12 cellular contexts compared by ENCODE assay signal in the genomic region with DNA sequence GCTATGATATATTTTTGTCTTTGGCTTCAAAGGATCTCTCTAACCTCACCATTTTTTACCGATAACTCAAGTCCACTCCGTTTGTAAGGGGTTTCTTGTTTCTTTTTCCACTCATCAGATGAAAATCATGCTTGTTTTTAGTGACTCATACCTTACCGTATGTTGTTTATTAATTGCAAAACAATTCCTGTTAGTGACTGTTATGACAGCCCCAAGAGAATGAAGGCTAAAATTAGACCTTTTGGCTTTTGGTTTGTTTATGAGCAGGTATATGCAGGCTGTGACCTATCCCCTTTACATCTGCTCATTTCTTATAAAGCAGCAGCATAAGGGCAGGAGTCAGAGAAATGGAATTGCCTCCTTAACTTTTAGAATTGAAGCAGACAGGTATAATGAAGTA.
DNase-seq lines count a peak whose midpoint lies in the region; ATAC-seq, FAIRE-seq and TF ChIP-seq lines count a peak whose summit lies in the region.
"Had no signal": no experiment of that assay in that cellular context is flagged by ENCODE, and none has a peak within 500 bp of the region (broad histone marks: within the 10 kb centered on the region; RNA-seq: fewer than 3 reads in every experiment).

No MANE protein-coding gene starts in this region.

- no peaks in the 10 kb centered on the region for H3K36me3 ChIP-seq in DND-41 (ENCODE audit: insufficient read depth, low read length)

- no peak for TF ChIP-seq CTCF in DND-41 (IDR thresholded peaks at IDR 0.05; ENCODE audit: borderline replicate concordance, extremely low read depth, low read length, poor library complexity, severe bottlenecking)
- TF ChIP-seq CTCF in fibroblast of pulmonary artery (IDR thresholded peaks at IDR 0.05; ENCODE audit: low read length, missing control alignments) = no peak

- no peak for ATAC-seq in DND-41 (ENCODE audit: insufficient read depth, low read depth)
- ATAC-seq in GM21619 (IDR thresholded peaks at IDR 0.05; ENCODE audit: unreplicated experiment) = peak; percentile 91
- no peak for ATAC-seq in HG03460 (IDR thresholded peaks at IDR 0.05; ENCODE audit: unreplicated experiment)

- H3K79me2 ChIP-seq in DND-41 (ENCODE audit: insufficient read depth, low read length) = no peaks in the 10 kb centered on the region

- no peak overlapping the region for H3K4me2 ChIP-seq in DND-41 (ENCODE audit: insufficient read depth, low read length)
- H3K4me2 ChIP-seq: KMS-11 had no signal

- H4K20me1 ChIP-seq in DND-41 (ENCODE audit: insufficient read depth, low read length) = no peaks in the 10 kb centered on the region

- no peak overlapping the region for H3K9ac ChIP-seq in DND-41 (ENCODE audit: low read depth, low read length)
- H3K9ac ChIP-seq: KMS-11 had no signal

- FAIRE-seq in HTR-8/SVneo (lab: Jason Lieb, UNC) = no peak

- DNase-seq in DND-41 = no peak
- peak; percentile 35 for DNase-seq in HTR-8/SVneo (ENCODE audit: insufficient read length, low spot score)
- DNase-seq in fibroblast of pulmonary artery (ENCODE audit: low read depth) = peak; percentile 80
- DNase-seq in activated T-cell treated with anti-CD3 and anti-CD28 coated beads for 4 hours = no peak
- DNase-seq in NCI-H146 (lab: John Stamatoyannopoulos, UW) = no peak
- no peak for DNase-seq in AML-193 (lab: John Stamatoyannopoulos, UW)
- DNase-seq: activated naive CD8-positive, alpha-beta T cell treated with anti-CD3 and anti-CD28 coated beads, Interleukin-2, amount 10 ng/mL, durations not matched to agents 7 days and 5 days; DMS153; NK-92 treated with Interleukin-12 subunit alpha and Interleukin-12 subunit beta, amount 100 ng/mL, for 24 hours had no signal

- no peaks in the 10 kb centered on the region for H3K9me3 ChIP-seq in DND-41 (ENCODE audit: insufficient read depth, low read length, severe bottlenecking)

- H3K27me3 ChIP-seq in DND-41 (ENCODE audit: insufficient read depth, low read length, poor library complexity) = no peaks in the 10 kb centered on the region

- H3K4me1 ChIP-seq in DND-41 (ENCODE audit: insufficient read depth, low read length) = peaks cover 2% of the 10 kb centered on the region

- H3K4me3 ChIP-seq in DND-41 (ENCODE audit: low read depth in 1 of 2, low read length in 2 of 2) (no peak overlapping the region), fibroblast of pulmonary artery (replicated peaks; ENCODE audit: low read depth, low read length) (no peak overlapping the region)

- no peak overlapping the region for H2AFZ ChIP-seq in DND-41 (ENCODE audit: low read depth, low read length)

- 0 out of 2 replicates have a peak overlapping the region, but pooled peaks have one; percentile 34 for H3K27ac ChIP-seq in DND-41 (ENCODE audit: low read length)
- H3K27ac ChIP-seq: KMS-11 had no signal

Comparison
In these comparisons a context has a peak if more than half of its experiments do, and no peak if none do; other contexts are left out.
1. DNase-seq: peak in HTR-8/SVneo (single experiment) and fibroblast of pulmonary artery (single experiment); none in DND-41 (single experiment), activated T-cell treated with anti-CD3 and anti-CD28 coated beads for 4 hours (single experiment), NCI-H146 (single experiment) and AML-193 (0 of 2).